ENCODE assay signal across 16 cellular contexts in genomic region chr10:122173337-122173736, GRCh38.
DNase-seq lines count a peak whose midpoint lies in the region; ATAC-seq and TF ChIP-seq lines count a peak whose summit lies in the region.
"Had no signal": no experiment of that assay in that cellular context is flagged by ENCODE, and none has a peak within 500 bp of the region (broad histone marks: within the 10 kb centered on the region; RNA-seq: fewer than 3 reads in every experiment).

No MANE protein-coding gene starts in this region.

- H3K4me3 ChIP-seq in BLaER1 treated with 17β-estradiol and CSF1 and Interleukin-3, amounts not matched to agents 10 nM and 100 nM = no peak overlapping the region
- H3K4me3 ChIP-seq in gastroesophageal sphincter (no peak overlapping the region), left lung (no peak overlapping the region), sigmoid colon (no peak overlapping the region)
- H3K4me3 ChIP-seq: A549, GM12878 had no signal

- no peak overlapping the region; a peak in 1 of 22 replicates for H3K9ac ChIP-seq in BLaER1 treated with 17β-estradiol and CSF1 and Interleukin-3, amounts not matched to agents 10 nM and 100 nM

- H3K36me3 ChIP-seq in BLaER1 treated with 17β-estradiol and CSF1 and Interleukin-3, amounts not matched to agents 10 nM and 100 nM = no peaks in the 10 kb centered on the region
- no peaks in the 10 kb centered on the region for H3K36me3 ChIP-seq in gastroesophageal sphincter
- peaks cover 0 to 5% of the 10 kb centered on the region in 2 donors for H3K36me3 ChIP-seq in left lung
- H3K36me3 ChIP-seq in sigmoid colon = no peaks in the 10 kb centered on the region

- TF ChIP-seq POLR2A in gastroesophageal sphincter (IDR thresholded peaks at IDR 0.05) = no peak
- TF ChIP-seq POLR2A in sigmoid colon (IDR thresholded peaks at IDR 0.05) = no peak

- ATAC-seq in gastroesophageal sphincter (no peak), left lung (peak; percentile 20), GM19328 (IDR thresholded peaks at IDR 0.05; ENCODE audit: unreplicated experiment) (no peak)
- ATAC-seq: GM12878 had no signal

- H3K4me2 ChIP-seq in BLaER1 treated with 17β-estradiol and CSF1 and Interleukin-3, amounts not matched to agents 10 nM and 100 nM = peak overlapping the region in 8 of 11 experiments; percentile 12 to 56 (median 48); a peak in 15 of 22 replicates
- H3K4me2 ChIP-seq: A549 had no signal

- H3K4me1 ChIP-seq in BLaER1 treated with 17β-estradiol and CSF1 and Interleukin-3, amounts not matched to agents 10 nM and 100 nM = peaks cover 0 to 30% (median 15%) of the 10 kb centered on the region in 10 experiments; a peak in 14 of 20 replicates
- H3K4me1 ChIP-seq in gastroesophageal sphincter (peaks cover 3 to 89% (median 23%) of the 10 kb centered on the region in 3 donors), left lung (peaks cover 3 to 15% of the 10 kb centered on the region in 2 donors), sigmoid colon (peaks cover 0 to 60% (median 44%) of the 10 kb centered on the region in 4 donors)

- H4K20me1 ChIP-seq in BLaER1 treated with 17β-estradiol and CSF1 and Interleukin-3, amounts not matched to agents 10 nM and 100 nM = peaks cover 0 to 17% (median 0%) of the 10 kb centered on the region in 11 experiments; a peak in 3 of 22 replicates

- H3K27me3 ChIP-seq in BLaER1 treated with 17β-estradiol and CSF1 and Interleukin-3, amounts not matched to agents 10 nM and 100 nM = no peaks in the 10 kb centered on the region
- H3K27me3 ChIP-seq in gastroesophageal sphincter (no peaks in the 10 kb centered on the region), left lung (no peaks in the 10 kb centered on the region), sigmoid colon (no peaks in the 10 kb centered on the region)

- TF ChIP-seq CTCF in gastroesophageal sphincter (IDR thresholded peaks at IDR 0.05) = no peak
- TF ChIP-seq CTCF in left lung (IDR thresholded peaks at IDR 0.05) = no peak
- no peak for TF ChIP-seq CTCF in sigmoid colon (IDR thresholded peaks at IDR 0.05)
- TF ChIP-seq CTCF in GM20000 (IDR thresholded peaks at IDR 0.05; ENCODE audit: extremely low read depth, missing control alignments) = no peak

- TF ChIP-seq EP300 in gastroesophageal sphincter (IDR thresholded peaks at IDR 0.05) (no peak), sigmoid colon (IDR thresholded peaks at IDR 0.05) (no peak)

- peak in 1 of 2 donors; percentile 48 for DNase-seq in left lung
- DNase-seq in sigmoid colon = no peak
- no peak for DNase-seq in T-helper 2 cell
- no peak for DNase-seq in GM20000 (ENCODE audit: low spot score)
- no peak for DNase-seq in NCI-H1694 (lab: John Stamatoyannopoulos, UW)
- DNase-seq: CD4-positive, CD25-positive, alpha-beta regulatory T cell; DMS79; NCI-H1417; NCI-H2029; NCI-H2171 treated with DMSO at 0.1 percent for 48 hours; NCI-H510A had no signal

- no peaks in the 10 kb centered on the region for H3K9me3 ChIP-seq in BLaER1 treated with 17β-estradiol and CSF1 and Interleukin-3, amounts not matched to agents 10 nM and 100 nM (replicated peaks in 1 of 11)
- H3K9me3 ChIP-seq in gastroesophageal sphincter = no peaks in the 10 kb centered on the region
- H3K9me3 ChIP-seq in left lung = no peaks in the 10 kb centered on the region
- H3K9me3 ChIP-seq in sigmoid colon = no peaks in the 10 kb centered on the region
- H3K9me3 ChIP-seq: A549 had no signal

- 40 to 93% methylated on average over 2 of the region's 7 CpGs for WGBS in gastroesophageal sphincter (ENCODE audit: low coverage in 1 of 2), 2 donors
- WGBS in sigmoid colon, 2 donors = 80 to 89% methylated on average over 7 of the region's 7 CpGs

- H3K27ac ChIP-seq in BLaER1 treated with 17β-estradiol and CSF1 and Interleukin-3, amounts not matched to agents 10 nM and 100 nM = no peak overlapping the region
- H3K27ac ChIP-seq in gastroesophageal sphincter = peak overlapping the region in 3 of 4 donors; percentile 83 to 87 (median 83)
- no peak overlapping the region for H3K27ac ChIP-seq in left lung
- H3K27ac ChIP-seq in sigmoid colon = peak overlapping the region in 3 of 4 donors; percentile 74 to 81 (median 79)
- H3K27ac ChIP-seq: A549 had no signal

- intact Hi-C loops in left lung (cut with DNase I) = no loop called here
- intact Hi-C loops in sigmoid colon (cut with DNase I) = no loop called here

Comparison
In these comparisons a context has a peak if more than half of its experiments do, and no peak if none do; other contexts are left out.
1. H3K27ac ChIP-seq: peak in gastroesophageal sphincter (3 of 4) and sigmoid colon (3 of 4); none in BLaER1 treated with 17β-estradiol and CSF1 and Interleukin-3, amounts not matched to agents 10 nM and 100 nM (0 of 11) and left lung (0 of 2).